Comparison of ENCODE assay signal across 12 cellular contexts in genomic region chr6:3165631-3166534, GRCh38. TPM values are rescaled to one million over a fixed set of nuclear protein-coding genes. Genes with fewer than 3 reads are reported as not detected.
DNase-seq lines count a peak whose midpoint lies in the region; TF ChIP-seq lines count a peak whose summit lies in the region.
"Had no signal": no experiment of that assay in that cellular context is flagged by ENCODE, and none has a peak within 500 bp of the region (broad histone marks: within the 10 kb centered on the region; RNA-seq: fewer than 3 reads in every experiment).

No MANE protein-coding gene starts in this region.

- in situ Hi-C loops in GM23248 (cut with MboI) = no loop called here

- no peaks in the 10 kb centered on the region for H3K9me2 ChIP-seq in GM23248 (ENCODE audit: insufficient read depth)
- H3K9me2 ChIP-seq in Karpas-422 (replicated peaks; ENCODE audit: insufficient read depth, low read length) = no peaks in the 10 kb centered on the region

- peak overlapping the region; percentile 10; the same call in 1 of the 2 replicates for H2AFZ ChIP-seq in GM23248
- H2AFZ ChIP-seq in neural progenitor cell (replicated peaks) = no peak overlapping the region
- no peak overlapping the region for H2AFZ ChIP-seq in Karpas-422 (ENCODE audit: low read length)

- peaks cover 2% of the 10 kb centered on the region for H3K27me3 Mint-ChIP-seq in neural progenitor cell (ENCODE audit: insufficient read depth, low read depth)
- H3K27me3 Mint-ChIP-seq: IgD-negative memory B cell had no signal

- H3K27ac ChIP-seq in GM23248 = peak overlapping the region; percentile 61
- H3K27ac ChIP-seq in ectodermal cell (ENCODE audit: insufficient read depth, low read depth, low read length, poor library complexity, severe bottlenecking) = peak overlapping the region; percentile 87
- H3K27ac ChIP-seq in neural progenitor cell = peak overlapping the region; percentile 90
- H3K27ac ChIP-seq in Karpas-422 (ENCODE audit: low read length) = no peak overlapping the region
- H3K27ac ChIP-seq: cardiac muscle cell, prostate gland had no signal

- no peaks in the 10 kb centered on the region for H4K20me1 ChIP-seq in GM23248 (ENCODE audit: insufficient read depth)
- H4K20me1 ChIP-seq in neural progenitor cell (ENCODE audit: low read depth) = no peaks in the 10 kb centered on the region
- H4K20me1 ChIP-seq in Karpas-422 (ENCODE audit: insufficient read depth, low read depth, low read length) = no peaks in the 10 kb centered on the region

- no peaks in the 10 kb centered on the region for H3K9me3 ChIP-seq in GM23248 (ENCODE audit: low read depth)
- H3K9me3 ChIP-seq in NT2/D1 (ENCODE audit: insufficient read depth, low read length) = peaks cover 26% of the 10 kb centered on the region; the same call in 1 of the 2 replicates
- no peaks in the 10 kb centered on the region for H3K9me3 ChIP-seq in ectodermal cell (ENCODE audit: control insufficient read depth, low read length)
- H3K9me3 ChIP-seq in neural progenitor cell (ENCODE audit: low read depth) = no peaks in the 10 kb centered on the region
- H3K9me3 ChIP-seq in Karpas-422 (ENCODE audit: low read length) = no peaks in the 10 kb centered on the region
- H3K9me3 ChIP-seq: prostate gland had no signal

- 47 to 51% methylated on average over 7 of the region's 7 CpGs for WGBS in GM23248 (ENCODE audit: low coverage in 1 of 2, low lambda C conversion rate in 2 of 2, missing lambda C conversion rate in 2 of 2), 2 experiments
- 7 to 11% methylated on average over 7 of the region's 7 CpGs for WGBS in ectodermal cell, 2 experiments

- H3K4me2 ChIP-seq in GM23248 (ENCODE audit: unreplicated experiment) = peak overlapping the region; percentile 23
- H3K4me2 ChIP-seq in neural progenitor cell = peak overlapping the region; percentile 53
- no peak overlapping the region for H3K4me2 ChIP-seq in Karpas-422 (ENCODE audit: low read depth, low read length, poor library complexity, severe bottlenecking)

- peaks cover 23% of the 10 kb centered on the region for H3K4me1 Mint-ChIP-seq in neural progenitor cell

- no peak overlapping the region for H3K4me3 ChIP-seq in GM23248
- no peak overlapping the region for H3K4me3 ChIP-seq in NT2/D1 (ENCODE audit: insufficient read length, low read depth)
- no peak overlapping the region for H3K4me3 ChIP-seq in ectodermal cell (ENCODE audit: insufficient read depth, low read depth, low read length)
- peak overlapping the region; percentile 10 for H3K4me3 ChIP-seq in neural progenitor cell
- H3K4me3 ChIP-seq in Karpas-422 (ENCODE audit: low read length) = no peak overlapping the region
- H3K4me3 ChIP-seq: cardiac muscle cell, prostate gland had no signal

- H3K36me3 Mint-ChIP-seq in neural progenitor cell = no peaks in the 10 kb centered on the region
- H3K36me3 Mint-ChIP-seq: IgD-negative memory B cell had no signal

- H3K9me3 Mint-ChIP-seq in neural progenitor cell = peaks cover 2% of the 10 kb centered on the region
- H3K9me3 Mint-ChIP-seq: IgD-negative memory B cell; T-helper 1 cell treated with Interleukin-12 subunit alpha and Interleukin-12 subunit beta and Interleukin-4 antibody, amounts not matched to agents 30 μg/mL and 1 μg/mL, for 36 hours had no signal

- no peaks in the 10 kb centered on the region for H3K79me2 ChIP-seq in GM23248 (ENCODE audit: insufficient read depth)
- H3K79me2 ChIP-seq in neural progenitor cell (ENCODE audit: low read depth) = no peaks in the 10 kb centered on the region
- H3K79me2 ChIP-seq in Karpas-422 (ENCODE audit: low read length) = no peaks in the 10 kb centered on the region

- H3F3A ChIP-seq in GM23248 (ENCODE audit: insufficient read depth) (peaks cover 29% of the 10 kb centered on the region), neural progenitor cell (ENCODE audit: low read depth) (peaks cover 70% of the 10 kb centered on the region)

- TF ChIP-seq CTCF in neural progenitor cell (IDR thresholded peaks at IDR 0.05) = no peak

- H3K4me3 Mint-ChIP-seq in neural progenitor cell = peak overlapping the region; percentile 59
- H3K4me3 Mint-ChIP-seq: T-helper 1 cell treated with Interleukin-12 subunit alpha and Interleukin-12 subunit beta and Interleukin-4 antibody, amounts not matched to agents 30 μg/mL and 1 μg/mL, for 36 hours had no signal

- DNase-seq in GM23248 (peak; percentile 73), NT2/D1 (ENCODE audit: low read depth, low spot score) (peak; percentile 84), neural progenitor cell (ENCODE audit: low spot score) (peak; percentile 76), DMS 273 treated with DMSO at 0.1 percent for 48 hours (lab: John Stamatoyannopoulos, UW) (no peak), DMS 273 (lab: John Stamatoyannopoulos, UW; ENCODE audit: unreplicated experiment) (no peak), Karpas-422 (no peak)
- DNase-seq: NCI-H510A treated with DMSO at 0.1 percent for 48 hours had no signal

- H3K4me1 ChIP-seq in GM23248 (ENCODE audit: insufficient read depth) = peaks cover 19% of the 10 kb centered on the region
- peaks cover 4% of the 10 kb centered on the region for H3K4me1 ChIP-seq in NT2/D1 (ENCODE audit: insufficient read depth, insufficient read length)
- peaks cover 29% of the 10 kb centered on the region for H3K4me1 ChIP-seq in ectodermal cell (ENCODE audit: control insufficient read depth, insufficient read depth, low read length)
- H3K4me1 ChIP-seq in neural progenitor cell = peaks cover 58% of the 10 kb centered on the region
- H3K4me1 ChIP-seq in Karpas-422 (ENCODE audit: low read length) = peaks cover 11% of the 10 kb centered on the region
- H3K4me1 ChIP-seq: prostate gland had no signal

- H3K27me3 ChIP-seq in GM23248 (replicated peaks; ENCODE audit: insufficient read depth) (no peaks in the 10 kb centered on the region), NT2/D1 (ENCODE audit: insufficient read depth, insufficient read length) (no peaks in the 10 kb centered on the region), ectodermal cell (ENCODE audit: control insufficient read depth, insufficient read depth, low read length, poor library complexity, severe bottlenecking) (peaks cover under 1% of the 10 kb centered on the region), neural progenitor cell (no peaks in the 10 kb centered on the region), Karpas-422 (ENCODE audit: low read length) (peaks cover 3% of the 10 kb centered on the region; the same call in 1 of the 2 replicates)
- H3K27me3 ChIP-seq: cardiac muscle cell had no signal

- H3K27ac Mint-ChIP-seq in neural progenitor cell = peak overlapping the region; percentile 86
- H3K27ac Mint-ChIP-seq: T-helper 1 cell treated with Interleukin-12 subunit alpha and Interleukin-12 subunit beta and Interleukin-4 antibody, amounts not matched to agents 30 μg/mL and 1 μg/mL, for 36 hours had no signal

- H3K9ac ChIP-seq in GM23248 = no peak overlapping the region
- peak overlapping the region; percentile 79 for H3K9ac ChIP-seq in NT2/D1 (ENCODE audit: insufficient read length, low read depth)
- no peak overlapping the region for H3K9ac ChIP-seq in neural progenitor cell
- H3K9ac ChIP-seq in Karpas-422 (ENCODE audit: low read length) = no peak overlapping the region

- H3K36me3 ChIP-seq in GM23248 (ENCODE audit: low read depth) = no peaks in the 10 kb centered on the region
- H3K36me3 ChIP-seq in NT2/D1 (ENCODE audit: insufficient read depth, insufficient read length, low read length) = peaks cover 3% of the 10 kb centered on the region
- H3K36me3 ChIP-seq in ectodermal cell (ENCODE audit: control insufficient read depth, insufficient read depth, low read length) = no peaks in the 10 kb centered on the region
- H3K36me3 ChIP-seq in neural progenitor cell = no peaks in the 10 kb centered on the region
- H3K36me3 ChIP-seq in Karpas-422 (ENCODE audit: insufficient read depth, low read length) = no peaks in the 10 kb centered on the region
- H3K36me3 ChIP-seq: cardiac muscle cell, prostate gland had no signal

RNA-seq across cellular contexts. Expression of gene TUBB2A, which starts 8.5 kb away (rescaled TPM):
- total RNA-seq in GM23248 (2014; rRNA removed; shearing (Covaris generic)) = 163 and 190 TPM in 2 replicates
- 190 and 195 TPM in 2 replicates for polyA plus RNA-seq in GM23248 (2016; fragmentation: Nextera tagmentation; extraction: Ambion mirVana)
- polyA plus RNA-seq in ectodermal cell (2013, experiment 1 of 4) = 233 TPM
- 211 TPM for polyA plus RNA-seq in ectodermal cell (2013, experiment 2 of 4)
- polyA plus RNA-seq in ectodermal cell (2013, experiment 3 of 4) = 183 TPM
- polyA plus RNA-seq in ectodermal cell (2013, experiment 4 of 4) = 204 TPM
- total RNA-seq in neural progenitor cell (ENCODE audit: low replicate concordance) = 57.9 and 117 TPM in 2 replicates
- total RNA-seq in Karpas-422 (2014; rRNA removed; shearing (Covaris generic); ENCODE audit: low replicate concordance) = 0.51 TPM in 1 of 2 replicates, not detected in the other

RNA-seq across cellular contexts. Expression of gene BPHL, which starts 47.4 kb away (rescaled TPM):
- 8.0 and 8.5 TPM in 2 replicates for total RNA-seq in GM23248 (2014; rRNA removed; shearing (Covaris generic))
- polyA plus RNA-seq in GM23248 (2016; fragmentation: Nextera tagmentation; extraction: Ambion mirVana) = 20.2 and 21.0 TPM in 2 replicates
- polyA plus RNA-seq in ectodermal cell (2013, experiment 1 of 4) = 71.1 TPM
- 59.2 TPM for polyA plus RNA-seq in ectodermal cell (2013, experiment 2 of 4)
- 35.5 TPM for polyA plus RNA-seq in ectodermal cell (2013, experiment 3 of 4)
- 44.2 TPM for polyA plus RNA-seq in ectodermal cell (2013, experiment 4 of 4)
- total RNA-seq in neural progenitor cell (ENCODE audit: low replicate concordance) = 44.5 TPM in 2 replicates
- 9.3 and 14.6 TPM in 2 replicates for total RNA-seq in Karpas-422 (2014; rRNA removed; shearing (Covaris generic); ENCODE audit: low replicate concordance)

Comparison
In these comparisons a context has a peak if more than half of its experiments do, and no peak if none do; other contexts are left out.
1. DNase-seq: peak in GM23248 (single experiment), NT2/D1 (single experiment) and neural progenitor cell (single experiment); none in DMS 273 treated with DMSO at 0.1 percent for 48 hours (single experiment), DMS 273 (single experiment) and Karpas-422 (single experiment).
2. RNA of gene TUBB2A, which starts 8.5 kb away (total RNA-seq): 163 to 190 TPM in GM23248 and 57.9 to 117 TPM in neural progenitor cell; 0.51 TPM in Karpas-422; every median in the first group is over 10 times any median in the second.